27 cellular contexts compared by ENCODE assay signal in genomic region chr7:14826426-14826825, GRCh38.
"Had no signal": no experiment of that assay in that cellular context is flagged by ENCODE, and none has a peak within 500 bp of the region (broad histone marks: within the 10 kb centered on the region; RNA-seq: fewer than 3 reads in every experiment).

No MANE protein-coding gene starts in this region.

- ATAC-seq: stimulated activated effector memory CD8-positive, alpha-beta T cell treated with anti-CD3 and anti-CD28 coated beads, Interleukin-12 subunit alpha, Interleukin-12 subunit beta, amount 100 ng/mL, for 72 hours; stimulated activated memory B cell treated with anti-CD40 and anti-IgM and Interleukin-4, amounts not matched to agents 10 μg/mL and 1 μg/mL and 100 μg/mL, for 72 hours; stimulated activated naive B cell treated with anti-CD40 and anti-IgM and Interleukin-4, amounts not matched to agents 10 μg/mL and 1 μg/mL and 100 μg/mL, for 72 hours; stimulated activated naive CD8-positive, alpha-beta T cell treated with anti-CD3 and anti-CD28 coated beads, Interleukin-15, amount 100 ng/mL, for 72 hours; stimulated activated naive CD8-positive, alpha-beta T cell treated with anti-CD3 and anti-CD28 coated beads, Interleukin-15, Interleukin-2, amounts not matched to agents 100 U/mL and 50 U/mL, for 24 hours had no signal

- H3K4me1 ChIP-seq: stomach, suprapubic skin, testis, thyroid gland, tibial artery, tibial nerve, transverse colon, upper lobe of left lung, upper lobe of right lung, uterus, vagina had no signal

- DNase-seq: stimulated activated CD4-positive, alpha-beta T cell treated with anti-CD3 and anti-CD28 coated beads, Interleukin-2, amount 100 ng/mL, for 48 hours; stimulated activated CD4-positive, alpha-beta T cell treated with anti-CD3 and anti-CD28 coated beads, Interleukin-4, amount 100 ng/mL, for 1 hour; stimulated activated CD4-positive, alpha-beta T cell treated with anti-CD3 and anti-CD28 coated beads, Interleukin-4, amount 100 ng/mL, for 24 hours; stimulated activated CD4-positive, alpha-beta T cell treated with anti-CD3 and anti-CD28 coated beads, Interleukin-4, amount 100 ng/mL, for 4 hours; stimulated activated CD8-positive, alpha-beta memory T cell treated with anti-CD3 and anti-CD28 coated beads, Interleukin-4, amount 100 ng/mL, for 48 hours; stimulated activated naive B cell treated with anti-CD40 and anti-IgM and Interleukin-4, amounts not matched to agents 10 μg/mL and 1 μg/mL and 100 μg/mL, for 72 hours; stimulated activated naive CD4-positive, alpha-beta T cell; stimulated activated naive CD4-positive, alpha-beta T cell treated with Interleukin-2 at 50 U/mL for 16 hours; stimulated activated naive CD8-positive, alpha-beta T cell treated with anti-CD3 and anti-CD28 coated beads, Interleukin-15, amount 100 ng/mL, for 72 hours; stimulated activated naive CD8-positive, alpha-beta T cell treated with anti-CD3 and anti-CD28 coated beads, Interleukin-15, Interleukin-2, amounts not matched to agents 100 U/mL and 50 U/mL, for 24 hours; stomach; substantia nigra; testis; tibial artery; transverse colon; trophoblast cell; upper lobe of right lung; uterus had no signal

- H3K36me3 ChIP-seq: stomach, suprapubic skin, thoracic aorta, thyroid gland, tibial artery, tibial nerve, transverse colon, upper lobe of left lung, upper lobe of right lung, uterus, vagina had no signal

- H3K4me3 ChIP-seq: stomach, suprapubic skin, testis, thoracic aorta, thyroid gland, tibial artery, tibial nerve, transverse colon, upper lobe of left lung, upper lobe of right lung, uterus, vagina had no signal

- H3K9me3 ChIP-seq: stomach, suprapubic skin, testis, thoracic aorta, thyroid gland, tibial artery, tibial nerve, transverse colon, upper lobe of left lung, upper lobe of right lung, uterus, vagina had no signal

- FAIRE-seq: urothelium cell line had no signal

- H3K27me3 ChIP-seq: stomach, suprapubic skin, testis, thyroid gland, tibial artery, tibial nerve, transverse colon, upper lobe of left lung, upper lobe of right lung, uterus, vagina had no signal

- H3K27ac ChIP-seq: stomach, suprapubic skin, testis, thoracic aorta, thyroid gland, tibial artery, tibial nerve, transverse colon, upper lobe of left lung, upper lobe of right lung, uterus, vagina had no signal
